ENCODE assay signal across 1 cellular context in the genomic region with DNA sequence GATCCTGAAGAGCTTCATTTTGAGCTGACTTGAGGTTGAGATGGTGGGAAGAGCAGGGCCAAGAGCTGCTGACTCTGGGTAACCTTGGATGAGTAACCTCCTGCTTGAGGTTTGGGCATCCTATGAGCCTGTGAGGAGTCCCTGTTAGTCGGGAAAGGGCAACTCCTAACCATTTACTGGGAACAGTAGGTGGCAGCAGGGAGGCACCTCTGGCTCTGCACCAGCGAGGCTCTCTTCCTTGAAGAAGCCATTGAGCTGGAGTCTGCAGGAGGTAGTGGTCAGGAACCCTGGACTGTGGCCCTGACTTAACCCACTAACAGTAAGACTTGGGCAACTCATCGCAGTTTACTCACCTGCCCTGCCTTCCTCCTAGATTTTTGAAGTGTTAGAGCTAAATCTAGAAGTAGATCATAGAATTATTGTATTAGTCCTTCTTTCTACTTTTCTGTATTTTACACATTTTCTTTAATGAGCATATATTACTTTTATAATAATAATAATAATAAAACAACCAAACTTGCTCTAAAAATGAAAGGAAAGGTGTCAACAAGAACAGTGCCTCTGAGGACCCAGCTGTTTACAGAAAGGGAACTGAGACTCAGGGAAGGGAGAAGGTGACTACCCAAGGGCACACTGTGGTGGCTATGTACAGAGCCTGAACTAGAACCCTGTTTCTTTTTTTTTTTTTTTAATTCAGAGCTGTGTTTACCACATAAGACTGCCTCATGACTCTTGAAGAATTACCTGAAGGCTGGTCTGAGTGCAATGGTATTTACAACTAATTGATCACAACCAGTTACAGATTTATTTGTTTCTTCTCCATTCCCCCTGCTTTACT.
A peak's percentile ranks its signal among the peaks of the same experiment; 100 is the strongest.
TF ChIP-seq lines count a peak whose summit lies in the region.

No MANE protein-coding gene starts in this region.

TF ChIP-seq in neural cell, 6 proteins besides CTCF, POLR2A, EP300 and RAD21:
- peak; percentile 56 for TF ChIP-seq SMC3 (conservative IDR thresholded peaks at IDR 0.05; ENCODE audit: poor library complexity)
- no peak for TF ChIP-seq EZH2 (IDR thresholded peaks at IDR 0.05; ENCODE audit: borderline replicate concordance, insufficient read depth, low read length, poor library complexity, severe bottlenecking)
